ENCODE assay signal across 20 cellular contexts in the genomic region with DNA sequence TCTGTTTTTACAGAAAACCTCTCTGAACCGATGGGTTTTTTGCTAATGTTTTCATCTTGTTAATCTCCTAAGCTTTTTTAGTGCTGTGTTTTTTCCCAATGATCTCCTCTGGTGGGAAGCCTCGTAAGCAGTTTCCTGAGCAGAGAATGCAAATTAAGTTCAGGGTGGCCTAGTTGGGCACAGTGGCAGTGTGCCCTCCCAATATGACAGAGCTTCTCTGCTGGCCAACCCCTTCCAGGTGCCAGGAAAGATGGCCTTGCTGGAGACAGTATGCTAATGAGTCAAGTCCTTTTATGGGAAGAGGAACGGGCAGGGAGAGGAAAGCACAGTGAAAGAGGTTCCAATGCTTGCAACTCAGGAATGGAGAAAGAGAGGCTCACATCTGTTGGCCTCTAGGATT.
DNase-seq lines count a peak whose midpoint lies in the region; ATAC-seq and TF ChIP-seq lines count a peak whose summit lies in the region.
"Had no signal": no experiment of that assay in that cellular context is flagged by ENCODE, and none has a peak within 500 bp of the region (broad histone marks: within the 10 kb centered on the region; RNA-seq: fewer than 3 reads in every experiment).

No MANE protein-coding gene starts in this region.

- H3K27ac ChIP-seq in OCI-LY7 (ENCODE audit: low read depth, low read length, poor library complexity, severe bottlenecking), result no peak overlapping the region
- H3K27ac ChIP-seq in smooth muscle cell (ENCODE audit: low read depth), result no peak overlapping the region
- no peak overlapping the region for H3K27ac ChIP-seq in effector memory CD4-positive, alpha-beta T cell (ENCODE audit: insufficient read depth, low read length, poor library complexity, severe bottlenecking)
- H3K27ac ChIP-seq: brain microvascular endothelial cell had no signal

- POLR2A ChIA-PET in OCI-LY7 (lab: Charles Lee), result no interaction called here

- WGBS in smooth muscle cell (ENCODE audit: low lambda C conversion rate), result 83% methylated on average over 3 of the region's 3 CpGs

- H3K4me3 ChIP-seq in OCI-LY7 (ENCODE audit: low read depth, low read length, poor library complexity, severe bottlenecking) (no peak overlapping the region), smooth muscle cell (no peak overlapping the region)
- no peak overlapping the region for H3K4me3 ChIP-seq in effector memory CD4-positive, alpha-beta T cell (ENCODE audit: insufficient read depth, low read depth, low read length, poor library complexity, severe bottlenecking)
- H3K4me3 ChIP-seq: lung had no signal

- no peaks in the 10 kb centered on the region for H4K20me1 ChIP-seq in OCI-LY7 (ENCODE audit: insufficient read depth, low read length)
- no peaks in the 10 kb centered on the region for H4K20me1 ChIP-seq in smooth muscle cell (ENCODE audit: low read depth)

- TF ChIP-seq CTCF in OCI-LY7 (conservative IDR thresholded peaks at IDR 0.05; ENCODE audit: low read length) (no peak), smooth muscle cell (IDR thresholded peaks at IDR 0.05; ENCODE audit: borderline replicate concordance, insufficient read depth, poor library complexity, severe bottlenecking) (no peak)

- H3K9me3 ChIP-seq in OCI-LY7 (ENCODE audit: low read length) (no peaks in the 10 kb centered on the region), smooth muscle cell (replicated peaks; ENCODE audit: low read depth) (no peaks in the 10 kb centered on the region)
- no peaks in the 10 kb centered on the region for H3K9me3 ChIP-seq in effector memory CD4-positive, alpha-beta T cell (ENCODE audit: control insufficient read depth, low read length)

- DNase-seq in NCI-H146 (lab: John Stamatoyannopoulos, UW) (peak; percentile 24), NCI-H146 treated with DMSO at 0.1 percent for 48 hours (lab: John Stamatoyannopoulos, UW; ENCODE audit: unreplicated experiment) (no peak), OCI-LY7 (ENCODE audit: low spot score) (no peak), cardiac septum (ENCODE audit: low spot score) (peak; percentile 71), pons (ENCODE audit: low spot score) (peak; percentile 31), smooth muscle cell (lab: John Stamatoyannopoulos, UW; ENCODE audit: unreplicated experiment) (no peak)
- no peak for DNase-seq in effector memory CD4-positive, alpha-beta T cell
- DNase-seq: activated B cell treated with CpG ODN at 0.5 μM for 24 hours; activated CD4-positive, alpha-beta T cell treated with anti-CD3 and anti-CD28 coated beads, Interleukin-2, amount 50 U/mL, for 48 hours; activated effector memory CD4-positive, alpha-beta T cell treated with anti-CD3 and anti-CD28 coated beads, Interleukin-2, amount 50 U/mL, for 16 hours; activated naive CD8-positive, alpha-beta T cell treated with anti-CD3 and anti-CD28 coated beads, Interleukin-2, amount 50 U/mL, for 24 hours; brain microvascular endothelial cell; Calu3; NCI-H1048; NCI-H2081 treated with DMSO at 0.1 percent for 48 hours; NCI-H524 treated with DMSO at 0.1 percent for 48 hours; PC-3 had no signal

- peak overlapping the region; percentile 0; the same call in 1 of the 2 replicates for H3K4me2 ChIP-seq in OCI-LY7 (ENCODE audit: low read length)
- H3K4me2 ChIP-seq in smooth muscle cell, result no peak overlapping the region

- H3K9ac ChIP-seq in smooth muscle cell (ENCODE audit: low read depth), result no peak overlapping the region

- no TSS peak for BruUV-seq in OCI-LY7 (replicated peaks; lab: Mats Ljungman, UMichigan)

- H3K36me3 ChIP-seq in OCI-LY7 (ENCODE audit: insufficient read depth, low read length), result no peaks in the 10 kb centered on the region
- H3K36me3 ChIP-seq in smooth muscle cell (ENCODE audit: low read depth), result peaks cover 10% of the 10 kb centered on the region
- H3K36me3 ChIP-seq in effector memory CD4-positive, alpha-beta T cell (ENCODE audit: control insufficient read depth, insufficient read depth, low read length), result no peaks in the 10 kb centered on the region

- no peaks in the 10 kb centered on the region for H3F3A ChIP-seq in smooth muscle cell (ENCODE audit: low read depth)

- no peaks in the 10 kb centered on the region for H3K27me3 ChIP-seq in smooth muscle cell (ENCODE audit: low read depth)
- no peaks in the 10 kb centered on the region for H3K27me3 ChIP-seq in effector memory CD4-positive, alpha-beta T cell (replicated peaks; ENCODE audit: control insufficient read depth, insufficient read depth, low read length, poor library complexity, severe bottlenecking)
- H3K27me3 ChIP-seq: brain microvascular endothelial cell had no signal

- H3K79me2 ChIP-seq in OCI-LY7 (ENCODE audit: insufficient read depth, low read depth, low read length) (no peaks in the 10 kb centered on the region), smooth muscle cell (ENCODE audit: low read depth) (no peaks in the 10 kb centered on the region)

- no peaks in the 10 kb centered on the region for H3K9me2 ChIP-seq in OCI-LY7 (ENCODE audit: insufficient read depth, low read length)

- ATAC-seq in HG03432 (IDR thresholded peaks at IDR 0.05; ENCODE audit: unreplicated experiment), result no peak
- ATAC-seq: activated naive CD8-positive, alpha-beta T cell treated with anti-CD3 and anti-CD28 coated beads, Interleukin-2, amount 50 U/mL, for 24 hours; PC-3; sciatic nerve had no signal

- CTCF ChIA-PET in OCI-LY7 (lab: Charles Lee; ENCODE audit: unreplicated experiment), result interaction anchor here (0.5 to 0.6 kb wide), 2 partner anchors 13 to 1400 kb away, joined by 3 read pairs; no protein-coding TSS in a partner anchor

- H3K4me1 ChIP-seq in OCI-LY7 (ENCODE audit: insufficient read depth, low read length, poor library complexity, severe bottlenecking) (peaks cover 26% of the 10 kb centered on the region), smooth muscle cell (ENCODE audit: low read depth) (no peaks in the 10 kb centered on the region)
- H3K4me1 ChIP-seq in effector memory CD4-positive, alpha-beta T cell (ENCODE audit: control insufficient read depth, insufficient read depth, low read length, poor library complexity, severe bottlenecking), result no peaks in the 10 kb centered on the region

- H2AFZ ChIP-seq in OCI-LY7 (ENCODE audit: low read length) (no peak overlapping the region), smooth muscle cell (ENCODE audit: low read depth) (no peak overlapping the region)

- intact Hi-C loops in OCI-LY7 (cut with micrococcal nuclease; ENCODE audit: unreplicated experiment) (no loop called here), cardiac septum (cut with DNase I) (no loop called here)

Comparison
In these comparisons a context has a peak if more than half of its experiments do, and no peak if none do; other contexts are left out.
1. DNase-seq: peak in NCI-H146 (single experiment), cardiac septum (single experiment) and pons (single experiment); none in NCI-H146 treated with DMSO at 0.1 percent for 48 hours (single experiment), OCI-LY7 (single experiment), smooth muscle cell (single experiment) and effector memory CD4-positive, alpha-beta T cell (0 of 3).